21 cellular contexts compared by ENCODE assay signal in genomic region chr19:46355991-46356669, GRCh38. TPM values are rescaled to one million over a fixed set of nuclear protein-coding genes. Genes with fewer than 3 reads are reported as not detected.
DNase-seq lines count a peak whose midpoint lies in the region; ATAC-seq and TF ChIP-seq lines count a peak whose summit lies in the region.
"Had no signal": no experiment of that assay in that cellular context is flagged by ENCODE, and none has a peak within 500 bp of the region (broad histone marks: within the 10 kb centered on the region; RNA-seq: fewer than 3 reads in every experiment).

No MANE protein-coding gene starts in this region.

- no peak overlapping the region for H2AFZ ChIP-seq in PC-9

- H3K36me3 ChIP-seq in HEK293 (ENCODE audit: control insufficient read depth in 2 of 2, insufficient read depth in 1 of 2, low read length in 2 of 2) (peaks cover 58 to 79% of the 10 kb centered on the region in 2 experiments), PC-9 (ENCODE audit: low read depth) (peaks cover 25% of the 10 kb centered on the region)
- H3K36me3 ChIP-seq: ovary had no signal

- no peak for DNase-seq in T-helper 1 cell
- DNase-seq in central memory CD8-positive, alpha-beta T cell (ENCODE audit: low spot score in 2 of 2), result no peak
- no peak for DNase-seq in naive thymus-derived CD8-positive, alpha-beta T cell
- DNase-seq in NCI-H2107 (lab: John Stamatoyannopoulos, UW), result no peak
- no peak for DNase-seq in D341Med (ENCODE audit: low spot score)
- no peak for DNase-seq in PC-9
- DNase-seq: activated CD4-positive, alpha-beta T cell treated with anti-CD3 and anti-CD28 coated beads for 1 hour; activated naive CD8-positive, alpha-beta T cell treated with anti-CD3 and anti-CD28 coated beads, Interleukin-2, amount 10 ng/mL, durations not matched to agents 7 days and 5 days; activated T-cell treated with anti-CD3 and anti-CD28 coated beads for 4 hours; BE2C; esophagus squamous epithelium; NCI-H1417; NCI-H2171; NCI-H526 treated with DMSO at 0.1 percent for 48 hours; ovary; PC-3 had no signal

- H3K4me1 ChIP-seq in HEK293 (ENCODE audit: control insufficient read depth, insufficient read depth, low read length) (no peaks in the 10 kb centered on the region), PC-9 (replicated peaks; ENCODE audit: insufficient read depth) (no peaks in the 10 kb centered on the region)
- H3K4me1 ChIP-seq: BE2C had no signal

- H3K4me2 ChIP-seq in PC-9, result no peak overlapping the region

- H3K27me3 ChIP-seq in PC-9 (ENCODE audit: insufficient read depth, low read depth), result no peaks in the 10 kb centered on the region
- H3K27me3 ChIP-seq: BE2C, esophagus squamous epithelium, ovary had no signal

- no peaks in the 10 kb centered on the region for H3K9me2 ChIP-seq in PC-9 (ENCODE audit: insufficient read depth)

- H3K9me3 Mint-ChIP-seq in T-helper 1 cell treated with Interleukin-12 subunit alpha and Interleukin-12 subunit beta and Interleukin-4 antibody, amounts not matched to agents 30 μg/mL and 1 μg/mL, for 36 hours, result no peaks in the 10 kb centered on the region
- H3K9me3 Mint-ChIP-seq in central memory CD8-positive, alpha-beta T cell, result no peaks in the 10 kb centered on the region
- no peaks in the 10 kb centered on the region for H3K9me3 Mint-ChIP-seq in naive thymus-derived CD8-positive, alpha-beta T cell
- H3K9me3 Mint-ChIP-seq: activated naive CD8-positive, alpha-beta T cell treated with anti-CD3 and anti-CD28 coated beads, Interleukin-2, amount 10 ng/mL, durations not matched to agents 7 days and 5 days had no signal

- no peaks in the 10 kb centered on the region for H3K27me3 Mint-ChIP-seq in T-helper 1 cell treated with Interleukin-12 subunit alpha and Interleukin-12 subunit beta and Interleukin-4 antibody, amounts not matched to agents 30 μg/mL and 1 μg/mL, for 36 hours (ENCODE audit: low read depth)
- H3K27me3 Mint-ChIP-seq in central memory CD8-positive, alpha-beta T cell, result no peaks in the 10 kb centered on the region
- no peaks in the 10 kb centered on the region for H3K27me3 Mint-ChIP-seq in naive thymus-derived CD8-positive, alpha-beta T cell
- H3K27me3 Mint-ChIP-seq: activated naive CD8-positive, alpha-beta T cell treated with anti-CD3 and anti-CD28 coated beads, Interleukin-2, amount 10 ng/mL, durations not matched to agents 7 days and 5 days had no signal

- H3K27ac Mint-ChIP-seq in T-helper 1 cell treated with Interleukin-12 subunit alpha and Interleukin-12 subunit beta and Interleukin-4 antibody, amounts not matched to agents 30 μg/mL and 1 μg/mL, for 36 hours, result peak overlapping the region; percentile 53
- H3K27ac Mint-ChIP-seq in central memory CD8-positive, alpha-beta T cell (ENCODE audit: low read depth), result peak overlapping the region; percentile 46
- peak overlapping the region in 7 of 10 donors; percentile 13 to 73 (median 53) for H3K27ac Mint-ChIP-seq in naive thymus-derived CD8-positive, alpha-beta T cell

- H3K36me3 Mint-ChIP-seq in T-helper 1 cell treated with Interleukin-12 subunit alpha and Interleukin-12 subunit beta and Interleukin-4 antibody, amounts not matched to agents 30 μg/mL and 1 μg/mL, for 36 hours (ENCODE audit: low read depth), result peaks cover 31% of the 10 kb centered on the region
- H3K36me3 Mint-ChIP-seq in central memory CD8-positive, alpha-beta T cell (ENCODE audit: insufficient read depth), result peaks cover 15% of the 10 kb centered on the region
- peaks cover 0 to 59% (median 5%) of the 10 kb centered on the region in 3 donors for H3K36me3 Mint-ChIP-seq in naive thymus-derived CD8-positive, alpha-beta T cell

- H4K20me1 ChIP-seq in PC-9 (ENCODE audit: insufficient read depth), result peaks cover 22% of the 10 kb centered on the region

- no peaks in the 10 kb centered on the region for H3K9me3 ChIP-seq in HEK293 (ENCODE audit: control insufficient read depth, insufficient read depth, low read depth, low read length)
- H3K9me3 ChIP-seq in PC-9 (ENCODE audit: insufficient read depth, low read depth), result no peaks in the 10 kb centered on the region
- H3K9me3 ChIP-seq: BE2C, esophagus squamous epithelium, ovary had no signal

- POLR2A ChIA-PET in HEK293 (lab: Yijun Ruan, JAX) (interaction anchor here (0.5 to 1.8 kb wide), 2 partner anchors 9 to 13 kb away, joined by 4 to 5 read pairs; partner anchors contain the start of gene PPP5C), PC-9 (lab: Charles Lee; ENCODE audit: unreplicated experiment) (no interaction called here)
- POLR2A ChIA-PET in naive thymus-derived CD8-positive, alpha-beta T cell (lab: Charles Lee), result no interaction called here

- intact Hi-C loops in PC-9 (cut with micrococcal nuclease; ENCODE audit: unreplicated experiment), result no loop called here

- H3K4me3 Mint-ChIP-seq in T-helper 1 cell treated with Interleukin-12 subunit alpha and Interleukin-12 subunit beta and Interleukin-4 antibody, amounts not matched to agents 30 μg/mL and 1 μg/mL, for 36 hours, result no peak overlapping the region
- H3K4me3 Mint-ChIP-seq in central memory CD8-positive, alpha-beta T cell, result no peak overlapping the region
- peak overlapping the region in 1 of 10 donors; percentile 26 for H3K4me3 Mint-ChIP-seq in naive thymus-derived CD8-positive, alpha-beta T cell
- H3K4me3 Mint-ChIP-seq: activated naive CD8-positive, alpha-beta T cell treated with anti-CD3 and anti-CD28 coated beads, Interleukin-2, amount 10 ng/mL, durations not matched to agents 7 days and 5 days had no signal

- H3K27ac ChIP-seq in HEK293 (ENCODE audit: extremely low read depth, low read depth, low read length) (no peak overlapping the region), PC-9 (no peak overlapping the region)
- H3K27ac ChIP-seq: 22Rv1, esophagus squamous epithelium, ovary had no signal

- H3K79me2 ChIP-seq in PC-9 (ENCODE audit: low read depth), result peaks cover 23% of the 10 kb centered on the region

- H3K4me3 ChIP-seq in HEK293 (ENCODE audit: low read depth, low read length) (no peak overlapping the region), PC-9 (no peak overlapping the region)
- H3K4me3 ChIP-seq: esophagus squamous epithelium, ovary had no signal

- BruUV-seq in PC-9 (replicated peaks; lab: Mats Ljungman, UMichigan), result no TSS peak

- TF ChIP-seq CTCF in HEK293 (tag by site-specific recombination; IDR thresholded peaks at IDR 0.05) (no peak), PC-9 (conservative IDR thresholded peaks at IDR 0.05) (no peak)

- 0 out of 2 replicates have a peak, but pooled peaks cover 20% of the 10 kb centered on the region for H3F3A ChIP-seq in PC-9 (ENCODE audit: insufficient read depth, low read depth)

- CTCF ChIA-PET in HEK293 (lab: Yijun Ruan, JAX) (interaction anchor here (0.5 to 4.0 kb wide), 4 partner anchors 8 to 235 kb away, joined by 3 to 26 read pairs (median 3); partner anchors contain the start of gene PPP5C), PC-9 (lab: Charles Lee) (no interaction called here)

- H3K4me1 Mint-ChIP-seq in T-helper 1 cell treated with Interleukin-12 subunit alpha and Interleukin-12 subunit beta and Interleukin-4 antibody, amounts not matched to agents 30 μg/mL and 1 μg/mL, for 36 hours (ENCODE audit: low read depth), result peaks cover 23% of the 10 kb centered on the region
- peaks cover 47% of the 10 kb centered on the region for H3K4me1 Mint-ChIP-seq in central memory CD8-positive, alpha-beta T cell
- peaks cover 14 to 73% (median 59%) of the 10 kb centered on the region in 4 donors for H3K4me1 Mint-ChIP-seq in naive thymus-derived CD8-positive, alpha-beta T cell

- no peak for ATAC-seq in central memory CD8-positive, alpha-beta T cell (replicated peaks; ENCODE audit: extremely low read depth, poor library complexity, severe bottlenecking)
- no peak for ATAC-seq in naive thymus-derived CD8-positive, alpha-beta T cell
- ATAC-seq: PC-3, SK-N-SH treated with all-trans-retinoic acid at 6 μM for 48 hours had no signal

TF ChIP-seq in HEK293, 187 proteins besides CTCF, POLR2A, EP300 and RAD21:
- 0 out of 2 replicates have a peak, but pooled peaks have one; percentile 27 for TF ChIP-seq KLF9 (tag by site-specific recombination; IDR thresholded peaks at IDR 0.05; ENCODE audit: low read depth)
- TF ChIP-seq ZNF132 (tag by site-specific recombination; IDR thresholded peaks at IDR 0.05; ENCODE audit: borderline replicate concordance), result no peak

RNA-seq across cellular contexts. Expression of gene PPP5C, which starts 9.2 kb away (rescaled TPM):
- 10 to 100 TPM; 47.3 to 47.7 TPM for total RNA-seq in naive thymus-derived CD8-positive, alpha-beta T cell
- 10 to 100 TPM; 20.8 to 35.7 (median 31.0) TPM for polyA plus RNA-seq in naive thymus-derived CD8-positive, alpha-beta T cell
- 74.7 and 85.4 TPM in 2 replicates for total RNA-seq in PC-9 (2021)

RNA-seq across cellular contexts. Expression of gene CCDC8, which starts 57.2 kb away (rescaled TPM):
- not detected for total RNA-seq in naive thymus-derived CD8-positive, alpha-beta T cell
- polyA plus RNA-seq in naive thymus-derived CD8-positive, alpha-beta T cell, result not detected
- 3.9 and 4.2 TPM in 2 replicates for total RNA-seq in PC-9 (2021)
- total RNA-seq: activated naive CD8-positive, alpha-beta T cell treated with anti-CD3 and anti-CD28 coated beads, Interleukin-2, amount 10 ng/mL, durations not matched to agents 7 days and 5 days; HT-29; PC-3 had no signal

RNA-seq across cellular contexts. Expression of gene HIF3A, which starts 59.3 kb away (rescaled TPM):
- not detected for total RNA-seq in naive thymus-derived CD8-positive, alpha-beta T cell
- polyA plus RNA-seq in naive thymus-derived CD8-positive, alpha-beta T cell, result not detected
- 0.25 TPM in 1 of 2 replicates, not detected in the other for total RNA-seq in PC-9 (2021)
- total RNA-seq: activated naive CD8-positive, alpha-beta T cell treated with anti-CD3 and anti-CD28 coated beads, Interleukin-2, amount 10 ng/mL, durations not matched to agents 7 days and 5 days; HT-29; PC-3 had no signal
